23 cellular contexts compared by ENCODE assay signal in genomic region chrX:43861750-43862149, GRCh38. TPM values are rescaled to one million over a fixed set of nuclear protein-coding genes. Genes with fewer than 3 reads are reported as not detected.
DNase-seq lines count a peak whose midpoint lies in the region; ATAC-seq, FAIRE-seq and TF ChIP-seq lines count a peak whose summit lies in the region.
"Had no signal": no experiment of that assay in that cellular context is flagged by ENCODE, and none has a peak within 500 bp of the region (broad histone marks: within the 10 kb centered on the region; RNA-seq: fewer than 3 reads in every experiment).

No MANE protein-coding gene starts in this region.

- H3K9ac ChIP-seq in Karpas-422 (ENCODE audit: low read length): no peak overlapping the region
- H3K9ac ChIP-seq: BLaER1 had no signal

- TF ChIP-seq RAD21 in A549 (conservative IDR thresholded peaks at IDR 0.05 in 1 of 2, IDR thresholded peaks at IDR 0.05 in 1 of 2): no peak

- no peak for TF ChIP-seq CTCF in A549 (IDR thresholded peaks at IDR 0.05)
- TF ChIP-seq CTCF in breast epithelium (IDR thresholded peaks at IDR 0.05): no peak
- TF ChIP-seq CTCF in prostate gland (IDR thresholded peaks at IDR 0.05): no peak

- FAIRE-seq in A549 (lab: Jason Lieb, UNC): no peak
- FAIRE-seq: endometrium, keratinocyte had no signal

- in situ Hi-C loops in ACHN (cut with HindIII; ENCODE audit: low pct_ligation_motif_present, low pct_unique_long_range_greater_than_20kb, low sequenced_read_pairs): no loop called here

- CTCF ChIA-PET in A549 (lab: Yijun Ruan, JAX): no interaction called here

- H3K4me3 ChIP-seq in A549 (no peak overlapping the region), breast epithelium (no peak overlapping the region), prostate gland (no peak overlapping the region), Karpas-422 (ENCODE audit: low read length) (no peak overlapping the region)
- H3K4me3 ChIP-seq: BLaER1, stomach had no signal

- WGBS in A549 (ENCODE audit: missing lambda C conversion rate): 17% methylated on average over 4 of the region's 4 CpGs
- 24% methylated on average over 4 of the region's 4 CpGs for WGBS in prostate gland

- H3K27ac ChIP-seq in A549: peak overlapping the region in 1 of 2 experiments; percentile 19; a peak in 1 of 6 replicates
- H3K27ac ChIP-seq in breast epithelium: peak overlapping the region; percentile 19 to 45
- H3K27ac ChIP-seq in prostate gland: no peak overlapping the region
- no peak overlapping the region for H3K27ac ChIP-seq in Karpas-422 (ENCODE audit: low read length)
- H3K27ac ChIP-seq: BLaER1, stomach had no signal

- no peaks in the 10 kb centered on the region for H4K20me1 ChIP-seq in Karpas-422 (ENCODE audit: insufficient read depth, low read depth, low read length)
- H4K20me1 ChIP-seq: BLaER1 had no signal

- POLR2A ChIA-PET in A549 (lab: Yijun Ruan, JAX): no interaction called here

- H2AFZ ChIP-seq in Karpas-422 (ENCODE audit: low read length): no peak overlapping the region

- no peak for TF ChIP-seq EP300 in A549 (IDR thresholded peaks at IDR 0.05)

- H3K27me3 Mint-ChIP-seq in activated CD4-positive, alpha-beta T cell treated with anti-CD3 and anti-CD28 coated beads, Interleukin-2, amount 10 ng/mL, durations not matched to agents 24 days and 14 days: no peaks in the 10 kb centered on the region

- no peak overlapping the region for H3K4me3 Mint-ChIP-seq in activated CD4-positive, alpha-beta T cell treated with anti-CD3 and anti-CD28 coated beads, Interleukin-2, amount 10 ng/mL, durations not matched to agents 24 days and 14 days
- H3K4me3 Mint-ChIP-seq: activated naive CD8-positive, alpha-beta T cell treated with anti-CD3 and anti-CD28 coated beads, Interleukin-2, amount 50 U/mL, for 24 hours; nephron had no signal

- no peaks in the 10 kb centered on the region for H3K4me1 Mint-ChIP-seq in activated CD4-positive, alpha-beta T cell treated with anti-CD3 and anti-CD28 coated beads, Interleukin-2, amount 10 ng/mL, durations not matched to agents 24 days and 14 days
- H3K4me1 Mint-ChIP-seq: activated naive CD8-positive, alpha-beta T cell treated with anti-CD3 and anti-CD28 coated beads, Interleukin-2, amount 50 U/mL, for 24 hours; nephron had no signal

- TF ChIP-seq POLR2A in A549 (IDR thresholded peaks at IDR 0.05; ENCODE audit: low read length) (no peak), breast epithelium (IDR thresholded peaks at IDR 0.05) (no peak), prostate gland (IDR thresholded peaks at IDR 0.05) (no peak)

- no peak overlapping the region for H3K27ac Mint-ChIP-seq in activated CD4-positive, alpha-beta T cell treated with anti-CD3 and anti-CD28 coated beads, Interleukin-2, amount 10 ng/mL, durations not matched to agents 24 days and 14 days
- H3K27ac Mint-ChIP-seq: activated naive CD8-positive, alpha-beta T cell treated with anti-CD3 and anti-CD28 coated beads, Interleukin-2, amount 50 U/mL, for 24 hours had no signal

- peaks cover 0 to 30% of the 10 kb centered on the region in 2 donors for H3K27me3 ChIP-seq in breast epithelium
- no peaks in the 10 kb centered on the region for H3K27me3 ChIP-seq in prostate gland (replicated peaks; ENCODE audit: insufficient read depth)
- H3K27me3 ChIP-seq in Karpas-422 (ENCODE audit: low read length): no peaks in the 10 kb centered on the region
- H3K27me3 ChIP-seq: BLaER1 had no signal

- H3K36me3 Mint-ChIP-seq in activated CD4-positive, alpha-beta T cell treated with anti-CD3 and anti-CD28 coated beads, Interleukin-2, amount 10 ng/mL, durations not matched to agents 24 days and 14 days (ENCODE audit: low read depth): no peaks in the 10 kb centered on the region

- no peaks in the 10 kb centered on the region for H3K36me3 ChIP-seq in breast epithelium
- H3K36me3 ChIP-seq in prostate gland: no peaks in the 10 kb centered on the region
- H3K36me3 ChIP-seq in Karpas-422 (ENCODE audit: insufficient read depth, low read length): no peaks in the 10 kb centered on the region
- H3K36me3 ChIP-seq: BLaER1, stomach had no signal

- DNase-seq in A549 (ENCODE audit: low read depth in 1 of 2, low spot score in 1 of 2): peak in 1 of 2 experiments; percentile 32
- DNase-seq in breast epithelium (ENCODE audit: low spot score in 2 of 2): no peak
- DNase-seq in left ventricle myocardium superior: no peak
- peak; percentile 8 for DNase-seq in prostate gland (ENCODE audit: low spot score)
- no peak for DNase-seq in ACHN
- no peak for DNase-seq in Karpas-422
- DNase-seq in activated CD4-positive, alpha-beta T cell treated with anti-CD3 and anti-CD28 coated beads, Interleukin-2, amount 10 ng/mL, durations not matched to agents 24 days and 14 days: no peak
- no peak for DNase-seq in NCI-H345 treated with DMSO at 0.1 percent for 48 hours (lab: John Stamatoyannopoulos, UW; ENCODE audit: unreplicated experiment)
- DNase-seq: activated CD8-positive, alpha-beta memory T cell treated with anti-CD3 and anti-CD28 coated beads, Interleukin-2, amount 50 U/mL, for 4 hours; activated naive CD8-positive, alpha-beta T cell treated with anti-CD3 and anti-CD28 coated beads, Interleukin-2, amount 50 U/mL, for 24 hours; midbrain; NCI-H1417 treated with DMSO at 0.1 percent for 48 hours; NCI-H2171 treated with DMSO at 0.1 percent for 48 hours; OCI-M1; posterior cingulate gyrus; stomach; trophoblast cell had no signal

- no peaks in the 10 kb centered on the region for H3K9me2 ChIP-seq in Karpas-422 (replicated peaks; ENCODE audit: insufficient read depth, low read length)

- H3K4me2 ChIP-seq in A549 (peak overlapping the region; percentile 43), Karpas-422 (ENCODE audit: low read depth, low read length, poor library complexity, severe bottlenecking) (no peak overlapping the region)
- H3K4me2 ChIP-seq: BLaER1 had no signal

- peaks cover 4% of the 10 kb centered on the region for H3K9me3 Mint-ChIP-seq in activated CD4-positive, alpha-beta T cell treated with anti-CD3 and anti-CD28 coated beads, Interleukin-2, amount 10 ng/mL, durations not matched to agents 24 days and 14 days
- H3K9me3 Mint-ChIP-seq: activated naive CD8-positive, alpha-beta T cell treated with anti-CD3 and anti-CD28 coated beads, Interleukin-2, amount 50 U/mL, for 24 hours had no signal

- ATAC-seq in A549: no peak
- ATAC-seq in left ventricle myocardium superior: peak; percentile 93
- ATAC-seq: activated naive CD8-positive, alpha-beta T cell treated with anti-CD3 and anti-CD28 coated beads, Interleukin-2, amount 50 U/mL, for 24 hours had no signal

- intact Hi-C loops in breast epithelium (cut with DNase I; ENCODE audit: low total_unique reads): no loop called here
- intact Hi-C loops in left ventricle myocardium superior (cut with micrococcal nuclease): no loop called here
- intact Hi-C loops in prostate gland (cut with DNase I): no loop called here
- intact Hi-C loops in activated CD4-positive, alpha-beta T cell treated with anti-CD3 and anti-CD28 coated beads, Interleukin-2, amount 10 ng/mL, durations not matched to agents 24 days and 14 days (cut with micrococcal nuclease): no loop called here

- H3K79me2 ChIP-seq in Karpas-422 (ENCODE audit: low read length): no peaks in the 10 kb centered on the region

- H3K4me1 ChIP-seq in A549 (peaks cover 21% of the 10 kb centered on the region), breast epithelium (no peaks in the 10 kb centered on the region), prostate gland (replicated peaks) (no peaks in the 10 kb centered on the region), Karpas-422 (ENCODE audit: low read length) (no peaks in the 10 kb centered on the region)
- H3K4me1 ChIP-seq: BLaER1 had no signal

- no peaks in the 10 kb centered on the region for H3K9me3 ChIP-seq in A549
- no peaks in the 10 kb centered on the region for H3K9me3 ChIP-seq in breast epithelium
- H3K9me3 ChIP-seq in prostate gland: no peaks in the 10 kb centered on the region
- H3K9me3 ChIP-seq in Karpas-422 (ENCODE audit: low read length): no peaks in the 10 kb centered on the region
- H3K9me3 ChIP-seq: BLaER1, stomach had no signal

TF ChIP-seq in A549, 52 proteins besides CTCF, POLR2A, EP300 and RAD21 (continues in another document):
- no peak for TF ChIP-seq HOXA7 (CRISPR knock-in tag; IDR thresholded peaks at IDR 0.05)
- no peak for TF ChIP-seq MYC (IDR thresholded peaks at IDR 0.05; ENCODE audit: borderline replicate concordance, low read length)
- no peak for TF ChIP-seq RNF2 (IDR thresholded peaks at IDR 0.05; ENCODE audit: borderline replicate concordance, low read depth)
- TF ChIP-seq ESRRA (IDR thresholded peaks at IDR 0.05; ENCODE audit: borderline replicate concordance, low read length): no peak
- no peak for TF ChIP-seq JUNB (IDR thresholded peaks at IDR 0.05)

RNA-seq across cellular contexts. Expression of gene MAOB, which starts 20.5 kb away (rescaled TPM):
- polyA plus RNA-seq in A549 (2011; rRNA removed) (0.35 and 0.48 TPM in 2 replicates), A549 (2017; fragmentation: RNase III; extraction: RNeasy Plus Mini Kit Qiagen cat#74134 plus additional on column Dnase treatment) (0.05 to 0.09 TPM (median 0.05 TPM) in 3 replicates)
- 0.10 and 0.13 TPM in 2 replicates for polyA plus RNA-seq in A549 (2012; cell fraction: cytosol; rRNA removed)
- 0.07 TPM in 2 replicates for polyA plus RNA-seq in A549 (2012; cell fraction: nucleus; rRNA removed)
- 0.08 and 0.15 TPM in 2 replicates for polyA minus RNA-seq in A549 (2011; rRNA and poly(A)+ RNA removed)
- total RNA-seq in breast epithelium (10 to 100 TPM; 42.0 to 46.0 (median 43.7) TPM), left ventricle myocardium superior (126 TPM), prostate gland (10 to 100 TPM; 15.6 to 33.5 TPM)
- not detected in 2 replicates for total RNA-seq in Karpas-422 (2014; rRNA removed; shearing (Covaris generic); ENCODE audit: low replicate concordance)
- not detected in 2 replicates for total RNA-seq in activated CD4-positive, alpha-beta T cell treated with anti-CD3 and anti-CD28 coated beads, Interleukin-2, amount 10 ng/mL, durations not matched to agents 24 days and 14 days
- total RNA-seq: A673; T-helper 1 cell treated with Interleukin-12 subunit alpha and Interleukin-12 subunit beta and Interleukin-4 antibody, amounts not matched to agents 30 ng/mL and 1 ng/mL, for 36 hours had no signal

Comparison
In these comparisons a context has a peak if more than half of its experiments do, and no peak if none do; other contexts are left out.
1. H3K27ac ChIP-seq: peak in breast epithelium (2 of 2); none in prostate gland (0 of 2) and Karpas-422 (single experiment).
2. RNA of gene MAOB, which starts 20.5 kb away (total RNA-seq): 126 TPM in left ventricle myocardium superior (single experiment), 42.0 to 46.0 TPM in breast epithelium and 15.6 to 33.5 TPM in prostate gland; not detected in activated CD4-positive, alpha-beta T cell treated with anti-CD3 and anti-CD28 coated beads, Interleukin-2, amount 10 ng/mL, durations not matched to agents 24 days and 14 days and not detected in Karpas-422; every median in the first group is over 10 times any median in the second.